In the genomic region with DNA sequence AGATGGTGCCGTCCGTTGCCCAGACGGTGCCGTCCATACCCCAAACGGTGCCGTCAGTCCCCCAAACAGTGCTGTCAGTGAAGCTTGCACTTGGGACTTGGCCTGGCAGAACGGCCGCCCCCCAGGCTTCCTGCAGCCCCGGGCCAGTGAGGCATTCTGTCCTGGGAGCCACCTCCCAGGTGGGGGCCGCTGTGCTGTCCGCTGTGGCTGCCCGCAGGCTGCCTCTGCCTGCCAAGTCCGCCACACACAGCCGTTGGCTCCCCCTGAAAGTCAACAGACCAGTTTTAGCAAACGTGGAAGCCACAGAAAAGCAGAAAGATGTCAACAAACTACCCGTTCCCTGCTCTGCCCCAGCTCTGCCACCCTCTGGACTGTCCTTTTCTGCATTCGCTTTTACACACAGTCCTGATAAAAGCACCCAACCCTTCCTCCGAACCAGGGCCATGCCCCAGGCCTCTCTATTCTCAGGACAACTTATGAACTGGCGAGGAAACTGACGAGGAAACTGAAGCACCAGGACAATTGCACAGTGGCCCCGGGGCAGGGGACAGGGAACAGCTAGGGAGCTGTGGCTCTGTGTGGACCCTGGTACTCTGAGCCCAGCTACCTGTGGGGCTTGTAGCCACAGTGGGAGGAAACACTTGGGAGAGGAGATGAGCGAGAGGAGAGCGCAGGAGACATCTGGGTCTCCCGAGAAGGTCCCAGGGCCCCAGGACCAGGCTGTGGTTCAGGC, we compare ENCODE assay signal across 14 cellular contexts. TPM values are rescaled to one million over a fixed set of nuclear protein-coding genes. Genes with fewer than 3 reads are reported as not detected.
DNase-seq lines count a peak whose midpoint lies in the region; ATAC-seq and TF ChIP-seq lines count a peak whose summit lies in the region.
"Had no signal": no experiment of that assay in that cellular context is flagged by ENCODE, and none has a peak within 500 bp of the region (broad histone marks: within the 10 kb centered on the region; RNA-seq: fewer than 3 reads in every experiment).

No MANE protein-coding gene starts in this region.

- ATAC-seq in HG02610 (IDR thresholded peaks at IDR 0.05; ENCODE audit: unreplicated experiment): no peak
- ATAC-seq in CD4-positive, alpha-beta T cell (ENCODE audit: poor library complexity): no peak

- WGBS in mesenchymal stem cell: 84% methylated on average over 24 of the region's 24 CpGs

- TF ChIP-seq CTCF in astrocyte of the cerebellum (IDR thresholded peaks at IDR 0.05; ENCODE audit: low read depth, low read length, missing control alignments): no peak
- no peak for TF ChIP-seq CTCF in HFFc6 (IDR thresholded peaks at IDR 0.05)
- no peak for TF ChIP-seq CTCF in CD4-positive, alpha-beta T cell (IDR thresholded peaks at IDR 0.05)

- no peak overlapping the region for H2AFZ ChIP-seq in mesenchymal stem cell (ENCODE audit: low read depth, low read length)

- H3K4me3 Mint-ChIP-seq in HFFc6: no peak overlapping the region
- H3K4me3 Mint-ChIP-seq in CD4-positive, alpha-beta T cell: no peak overlapping the region
- H3K4me3 Mint-ChIP-seq: activated naive CD4-positive, alpha-beta T cell treated with anti-CD3 and anti-CD28 coated beads, Interleukin-2, amount 10 ng/mL, durations not matched to agents 7 days and 5 days had no signal

- H3K36me3 Mint-ChIP-seq in HFFc6 (ENCODE audit: low read depth): no peaks in the 10 kb centered on the region
- H3K36me3 Mint-ChIP-seq in CD4-positive, alpha-beta T cell (ENCODE audit: low read depth): no peaks in the 10 kb centered on the region
- H3K36me3 Mint-ChIP-seq: activated naive CD4-positive, alpha-beta T cell treated with anti-CD3 and anti-CD28 coated beads, Interleukin-2, amount 10 ng/mL, durations not matched to agents 7 days and 5 days had no signal

- no peak overlapping the region for H2AK5ac ChIP-seq in mesenchymal stem cell (ENCODE audit: low read length, severe bottlenecking)

- peaks cover 28% of the 10 kb centered on the region for H3K27me3 Mint-ChIP-seq in HFFc6 (ENCODE audit: insufficient read depth)
- no peaks in the 10 kb centered on the region for H3K27me3 Mint-ChIP-seq in CD4-positive, alpha-beta T cell

- intact Hi-C loops in CD4-positive, alpha-beta T cell (cut with DNase I, micrococcal nuclease): no loop called here

- in situ Hi-C loops in astrocyte of the cerebellum (cut with HindIII; ENCODE audit: low sequenced_read_pairs): no loop called here

- no peaks in the 10 kb centered on the region for H3K27me3 ChIP-seq in BLaER1
- no peaks in the 10 kb centered on the region for H3K27me3 ChIP-seq in H7 (ENCODE audit: control insufficient read depth, insufficient read depth, low read length)
- peaks cover 0 to 57% of the 10 kb centered on the region in 2 experiments for H3K27me3 ChIP-seq in mesenchymal stem cell (ENCODE audit: control insufficient read depth in 1 of 2, insufficient read depth in 1 of 2, low read length in 2 of 2)
- no peaks in the 10 kb centered on the region for H3K27me3 ChIP-seq in CD4-positive, alpha-beta T cell (ENCODE audit: control insufficient read depth, insufficient read depth, low read length)
- H3K27me3 ChIP-seq: brain microvascular endothelial cell had no signal

- DNase-seq in H7 (peak; percentile 63), astrocyte of the cerebellum (ENCODE audit: low read depth) (peak; percentile 2), mesenchymal stem cell (no peak), HFFc6 (no peak), D341Med (ENCODE audit: low spot score) (no peak)
- no peak for DNase-seq in CD4-positive, alpha-beta T cell
- DNase-seq: activated CD8-positive, alpha-beta memory T cell treated with anti-CD3 and anti-CD28 coated beads, Interleukin-2, amount 50 U/mL, for 4 hours; activated naive CD4-positive, alpha-beta T cell treated with anti-CD3 and anti-CD28 coated beads, Interleukin-2, amount 10 ng/mL, durations not matched to agents 7 days and 5 days; brain microvascular endothelial cell; effector CD8-positive, alpha-beta T cell; NCI-H1048; NCI-H2107 had no signal

- H3K27ac Mint-ChIP-seq in HFFc6: no peak overlapping the region
- H3K27ac Mint-ChIP-seq in CD4-positive, alpha-beta T cell: no peak overlapping the region
- H3K27ac Mint-ChIP-seq: activated naive CD4-positive, alpha-beta T cell treated with anti-CD3 and anti-CD28 coated beads, Interleukin-2, amount 10 ng/mL, durations not matched to agents 7 days and 5 days had no signal

- peak overlapping the region; percentile 47 for H4K91ac ChIP-seq in mesenchymal stem cell (ENCODE audit: low read length)

- H3K9me3 ChIP-seq in BLaER1 (no peaks in the 10 kb centered on the region), mesenchymal stem cell (ENCODE audit: control insufficient read depth, low read length) (no peaks in the 10 kb centered on the region)
- H3K9me3 ChIP-seq in CD4-positive, alpha-beta T cell (ENCODE audit: control insufficient read depth, low read length): no peaks in the 10 kb centered on the region

- no peak overlapping the region for H2BK5ac ChIP-seq in mesenchymal stem cell (ENCODE audit: low read depth, low read length, poor library complexity, severe bottlenecking)

- no peak overlapping the region for H3K18ac ChIP-seq in mesenchymal stem cell (ENCODE audit: low read depth in 1 of 2, low read length in 2 of 2)

- peak overlapping the region; percentile 28 for H4K8ac ChIP-seq in mesenchymal stem cell (ENCODE audit: low read length)

- H3K79me1 ChIP-seq in mesenchymal stem cell (replicated peaks; ENCODE audit: low read length, poor library complexity, severe bottlenecking): no peaks in the 10 kb centered on the region

- no peak overlapping the region for H3K4ac ChIP-seq in mesenchymal stem cell (ENCODE audit: low read depth in 1 of 2, low read length in 2 of 2)

- H3K14ac ChIP-seq in mesenchymal stem cell (ENCODE audit: low read length in 2 of 2): no peak overlapping the region

- peaks cover 98% of the 10 kb centered on the region for H3K4me1 ChIP-seq in BLaER1
- no peaks in the 10 kb centered on the region for H3K4me1 ChIP-seq in mesenchymal stem cell (ENCODE audit: control insufficient read depth, insufficient read depth, low read depth, low read length)

- no peak overlapping the region for H3K23ac ChIP-seq in mesenchymal stem cell (ENCODE audit: low read length in 2 of 2)

- no peak overlapping the region for H2BK120ac ChIP-seq in mesenchymal stem cell (ENCODE audit: low read depth, low read length)

- H3K9ac ChIP-seq in BLaER1 (peak overlapping the region; percentile 76), mesenchymal stem cell (ENCODE audit: low read length) (no peak overlapping the region)

- peak overlapping the region; percentile 91 for H3K27ac ChIP-seq in BLaER1
- no peak overlapping the region for H3K27ac ChIP-seq in mesenchymal stem cell (ENCODE audit: low read length, poor library complexity, severe bottlenecking)
- no peak overlapping the region for H3K27ac ChIP-seq in CD4-positive, alpha-beta T cell (ENCODE audit: low read depth, low read length)
- H3K27ac ChIP-seq: brain microvascular endothelial cell had no signal

- no peaks in the 10 kb centered on the region for H3K9me3 Mint-ChIP-seq in HFFc6
- H3K9me3 Mint-ChIP-seq in CD4-positive, alpha-beta T cell: no peaks in the 10 kb centered on the region
- H3K9me3 Mint-ChIP-seq: activated naive CD4-positive, alpha-beta T cell treated with anti-CD3 and anti-CD28 coated beads, Interleukin-2, amount 10 ng/mL, durations not matched to agents 7 days and 5 days had no signal

- H3K36me3 ChIP-seq in BLaER1: no peaks in the 10 kb centered on the region
- H3K36me3 ChIP-seq in H7 (replicated peaks; ENCODE audit: control insufficient read depth, insufficient read depth, low read length): no peaks in the 10 kb centered on the region
- no peaks in the 10 kb centered on the region for H3K36me3 ChIP-seq in mesenchymal stem cell (ENCODE audit: control insufficient read depth in 1 of 2, insufficient read depth in 2 of 2, low read depth in 1 of 2, low read length in 2 of 2)
- H3K36me3 ChIP-seq: brain microvascular endothelial cell had no signal

- H3K4me2 ChIP-seq in BLaER1 (peak overlapping the region; percentile 94), mesenchymal stem cell (ENCODE audit: low read length, poor library complexity, severe bottlenecking) (no peak overlapping the region)

- H2BK15ac ChIP-seq in mesenchymal stem cell (ENCODE audit: low read depth, poor library complexity, severe bottlenecking): no peak overlapping the region

- CTCF ChIA-PET in CD4-positive, alpha-beta T cell (lab: Charles Lee): no interaction called here

- H3K4me3 ChIP-seq in BLaER1: peak overlapping the region; percentile 45
- no peak overlapping the region for H3K4me3 ChIP-seq in H7 (ENCODE audit: insufficient read depth, low read depth, low read length)
- H3K4me3 ChIP-seq in astrocyte of the cerebellum (ENCODE audit: low read depth, low read length): no peak overlapping the region
- no peak overlapping the region for H3K4me3 ChIP-seq in mesenchymal stem cell (ENCODE audit: insufficient read depth in 1 of 2, low read depth in 1 of 2, low read length in 2 of 2)

- no peaks in the 10 kb centered on the region for H3K4me1 Mint-ChIP-seq in HFFc6 (ENCODE audit: low read depth)
- H3K4me1 Mint-ChIP-seq in CD4-positive, alpha-beta T cell (ENCODE audit: low read depth): no peaks in the 10 kb centered on the region
- H3K4me1 Mint-ChIP-seq: activated naive CD4-positive, alpha-beta T cell treated with anti-CD3 and anti-CD28 coated beads, Interleukin-2, amount 10 ng/mL, durations not matched to agents 7 days and 5 days had no signal

- no peaks in the 10 kb centered on the region for H4K20me1 ChIP-seq in BLaER1

- no peak overlapping the region for H2BK12ac ChIP-seq in mesenchymal stem cell (ENCODE audit: low read length in 2 of 2)

- POLR2A ChIA-PET in CD4-positive, alpha-beta T cell (lab: Charles Lee): no interaction called here

RNA-seq across cellular contexts. Expression of a gene that starts 39.6 kb away (rescaled TPM):
- 17.7 and 23.2 TPM in 2 replicates for total RNA-seq in H7 (2014; rRNA removed; shearing (Covaris generic))
- polyA plus RNA-seq in mesenchymal stem cell (2013, experiment 1 of 2): 37.8 TPM
- 38.3 TPM for polyA plus RNA-seq in mesenchymal stem cell (2013, experiment 2 of 2)
- 10 to 100 TPM; 23.2 to 31.9 (median 28.0) TPM for total RNA-seq in HFFc6 (2021; fragmentation: NEBNext Ultra II Directional; extraction: Animal tissue kit (Norgen Biotek cat#: 25700))
- 1 to 10 TPM; 7.3 to 8.4 TPM for total RNA-seq in CD4-positive, alpha-beta T cell

Comparison
In these comparisons a context has a peak if more than half of its experiments do, and no peak if none do; other contexts are left out.
1. DNase-seq: peak in H7 (single experiment) and astrocyte of the cerebellum (single experiment); none in mesenchymal stem cell (single experiment), HFFc6 (single experiment), D341Med (single experiment) and CD4-positive, alpha-beta T cell (0 of 10).